ENCODE assay signal across 9 cellular contexts in the genomic region with DNA sequence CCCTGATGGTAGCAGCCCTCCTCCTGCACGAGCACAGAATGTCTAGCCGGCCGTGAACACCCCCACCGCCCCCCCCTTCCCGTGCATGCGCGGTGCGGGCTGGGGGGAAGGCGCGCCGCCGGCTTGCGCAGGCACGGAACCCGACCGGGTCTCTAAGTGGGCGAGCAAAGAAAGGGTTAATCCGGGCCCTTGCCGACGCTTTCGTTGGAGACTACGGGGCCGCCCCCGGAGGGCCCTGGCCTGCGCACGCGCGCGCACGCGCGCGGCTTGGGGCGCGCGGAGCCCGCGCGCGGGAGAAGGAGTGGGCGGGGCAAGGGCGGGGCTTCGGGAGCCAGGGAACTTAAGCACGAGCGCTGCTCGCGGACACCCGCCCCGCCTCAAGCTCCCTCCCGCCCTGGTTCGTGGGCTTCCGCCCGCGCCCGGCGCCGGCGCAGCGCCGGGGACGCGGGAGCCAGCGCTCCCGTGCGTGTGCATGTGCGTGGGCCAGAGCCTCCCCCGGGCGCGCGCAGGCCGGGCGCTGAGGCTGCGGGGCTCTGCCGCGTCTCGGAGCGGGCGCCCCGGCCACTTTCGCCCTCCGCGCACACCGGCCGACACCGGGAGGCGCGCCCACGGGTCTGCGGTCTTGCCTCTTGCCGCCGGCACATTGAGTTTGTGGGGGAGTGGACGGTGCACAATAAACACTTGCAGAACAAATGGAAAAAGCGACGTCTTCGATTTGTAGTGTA. TPM values are rescaled to one million over a fixed set of nuclear protein-coding genes. Genes with fewer than 3 reads are reported as not detected.
DNase-seq lines count a peak whose midpoint lies in the region; ATAC-seq, FAIRE-seq and TF ChIP-seq lines count a peak whose summit lies in the region.
"Had no signal": no experiment of that assay in that cellular context is flagged by ENCODE, and none has a peak within 500 bp of the region (broad histone marks: within the 10 kb centered on the region; RNA-seq: fewer than 3 reads in every experiment).

No MANE protein-coding gene starts in this region.

- peaks cover 20% of the 10 kb centered on the region for H3K36me3 Mint-ChIP-seq in activated CD4-positive, alpha-beta T cell treated with anti-CD3 and anti-CD28 coated beads, Interleukin-2, amount 10 ng/mL, durations not matched to agents 24 days and 14 days (ENCODE audit: low read depth)

- no peaks in the 10 kb centered on the region; the same call in 1 of the 2 replicates for H3K36me3 ChIP-seq in BE2C

- no peak for TF ChIP-seq CTCF in BE2C (IDR thresholded peaks at IDR 0.05; ENCODE audit: low read depth, low read length)

- peak; percentile 63 for ATAC-seq in HG03442 (IDR thresholded peaks at IDR 0.05; ENCODE audit: unreplicated experiment)
- ATAC-seq in left lobe of liver = peak; percentile 84

- peaks cover 34% of the 10 kb centered on the region for H3K4me1 Mint-ChIP-seq in activated CD4-positive, alpha-beta T cell treated with anti-CD3 and anti-CD28 coated beads, Interleukin-2, amount 10 ng/mL, durations not matched to agents 24 days and 14 days

- peak overlapping the region; percentile 61 for H3K4me3 ChIP-seq in BE2C (ENCODE audit: low read depth, low read length)

- peak; percentile 86 for DNase-seq in BE2C
- DNase-seq in GM19239 (ENCODE audit: insufficient read length, low spot score) = peak; percentile 85
- DNase-seq in NCI-H510A treated with DMSO at 0.1 percent for 48 hours (lab: John Stamatoyannopoulos, UW) = peak; percentile 96
- DNase-seq in activated CD4-positive, alpha-beta T cell treated with anti-CD3 and anti-CD28 coated beads, Interleukin-2, amount 10 ng/mL, durations not matched to agents 24 days and 14 days = peak; percentile 97
- peak; percentile 62 for DNase-seq in cortex of kidney (lab: John Stamatoyannopoulos, UW)
- DNase-seq in left lobe of liver (ENCODE audit: low spot score) = peak; percentile 98
- DNase-seq in stimulated activated CD4-positive, alpha-beta T cell treated with anti-CD3 and anti-CD28 coated beads, Interleukin-2, amount 100 ng/mL, for 24 hours = peak; percentile 94 to 95

- H3K4me3 Mint-ChIP-seq in activated CD4-positive, alpha-beta T cell treated with anti-CD3 and anti-CD28 coated beads, Interleukin-2, amount 10 ng/mL, durations not matched to agents 24 days and 14 days = peak overlapping the region; percentile 95

- H3K27me3 Mint-ChIP-seq in activated CD4-positive, alpha-beta T cell treated with anti-CD3 and anti-CD28 coated beads, Interleukin-2, amount 10 ng/mL, durations not matched to agents 24 days and 14 days = peaks cover 17% of the 10 kb centered on the region

- intact Hi-C loops in activated CD4-positive, alpha-beta T cell treated with anti-CD3 and anti-CD28 coated beads, Interleukin-2, amount 10 ng/mL, durations not matched to agents 24 days and 14 days (cut with micrococcal nuclease) = loop anchor here (1.0 to 10.0 kb wide), 4 partner anchors 14 to 1849 kb away; no protein-coding TSS in a partner anchor

- no peaks in the 10 kb centered on the region for H3K4me1 ChIP-seq in BE2C

- FAIRE-seq in GM19239 (lab: Jason Lieb, UNC) = peak; percentile 81
- FAIRE-seq: colon had no signal

- no peaks in the 10 kb centered on the region for H3K27me3 ChIP-seq in BE2C

- H3K9me3 Mint-ChIP-seq in activated CD4-positive, alpha-beta T cell treated with anti-CD3 and anti-CD28 coated beads, Interleukin-2, amount 10 ng/mL, durations not matched to agents 24 days and 14 days = no peaks in the 10 kb centered on the region

- H3K9me3 ChIP-seq in BE2C = no peaks in the 10 kb centered on the region

- H3K27ac Mint-ChIP-seq in activated CD4-positive, alpha-beta T cell treated with anti-CD3 and anti-CD28 coated beads, Interleukin-2, amount 10 ng/mL, durations not matched to agents 24 days and 14 days = peak overlapping the region; percentile 98

RNA-seq across cellular contexts. Expression of a gene that starts 0.6 kb away (rescaled TPM):
- polyA plus RNA-seq in BE2C (2012; ENCODE audit: insufficient read depth, insufficient read length, low read depth) = 4.8 TPM
- 19.4 and 20.4 TPM in 2 replicates for total RNA-seq in activated CD4-positive, alpha-beta T cell treated with anti-CD3 and anti-CD28 coated beads, Interleukin-2, amount 10 ng/mL, durations not matched to agents 24 days and 14 days
- total RNA-seq in left lobe of liver = 7.7 TPM

Comparison
In these comparisons a context has a peak if more than half of its experiments do, and no peak if none do; other contexts are left out.
1. Peak in every context shown above with its lines: DNase-seq, ATAC-seq and H3K4me3 ChIP-seq.